25 cellular contexts compared by ENCODE assay signal in the genomic region with DNA sequence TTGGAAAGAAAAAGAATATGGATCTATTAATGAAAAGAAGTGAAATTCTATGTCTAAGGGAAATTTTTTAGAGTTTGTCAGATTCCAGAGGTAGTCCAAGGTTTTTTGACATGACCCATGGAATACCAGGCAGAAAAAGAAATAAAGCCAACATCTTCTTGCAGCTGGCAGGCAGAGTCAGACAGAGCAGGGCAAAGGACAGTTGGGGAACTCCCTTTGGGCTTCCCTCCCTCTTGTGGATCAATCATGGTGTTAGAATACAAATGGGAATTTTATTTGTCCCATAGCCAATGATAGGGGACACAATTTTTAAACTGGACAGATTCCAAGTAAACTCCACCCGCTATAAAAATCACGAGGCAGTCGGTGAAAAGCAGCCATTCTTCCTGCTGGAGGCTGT.
"Had no signal": no experiment of that assay in that cellular context is flagged by ENCODE, and none has a peak within 500 bp of the region (broad histone marks: within the 10 kb centered on the region; RNA-seq: fewer than 3 reads in every experiment).

No MANE protein-coding gene starts in this region.

- H3K36me3 ChIP-seq: suprapubic skin, transverse colon, upper lobe of right lung, uterus had no signal

- FAIRE-seq: colon, frontal cortex had no signal

- H3K9me3 Mint-ChIP-seq: immature natural killer cell; mesothelial cell of epicardium; naive thymus-derived CD8-positive, alpha-beta T cell; neural crest cell; stimulated activated naive CD8-positive, alpha-beta T cell treated with anti-CD3 and anti-CD28 coated beads, Interleukin-15, Interleukin-2, amounts not matched to agents 100 ng/mL and 50 ng/mL, for 24 hours had no signal

- H3K36me3 Mint-ChIP-seq: immature natural killer cell; mesothelial cell of epicardium; naive thymus-derived CD8-positive, alpha-beta T cell had no signal

- H3K27ac Mint-ChIP-seq: immature natural killer cell; mesothelial cell of epicardium; stimulated activated naive CD8-positive, alpha-beta T cell treated with anti-CD3 and anti-CD28 coated beads, Interleukin-15, Interleukin-2, amounts not matched to agents 100 ng/mL and 50 ng/mL, for 24 hours had no signal

- H3K27me3 Mint-ChIP-seq: naive thymus-derived CD8-positive, alpha-beta T cell; stimulated activated naive B cell treated with anti-CD40 and anti-IgM and Interleukin-4, amounts not matched to agents 10 μg/mL and 1 μg/mL and 100 μg/mL, for 72 hours; stimulated activated naive CD8-positive, alpha-beta T cell treated with anti-CD3 and anti-CD28 coated beads, Interleukin-15, Interleukin-2, amounts not matched to agents 100 ng/mL and 50 ng/mL, for 24 hours had no signal

- DNase-seq: cerebellar nuclear complex; dorsolateral prefrontal cortex; effector CD4-positive, alpha-beta T cell; hypothalamus; immature natural killer cell; islet precursor cell; kidney glomerular epithelial cell; mesenchymal stem cell; naive thymus-derived CD8-positive, alpha-beta T cell; nucleus accumbens; psoas muscle; right cardiac atrium; stimulated activated CD4-positive, alpha-beta T cell treated with anti-CD3 and anti-CD28 coated beads, Interleukin-15, amount 100 ng/mL, for 24 hours; stimulated activated CD4-positive, alpha-beta T cell treated with anti-CD3 and anti-CD28 coated beads, Interleukin-2, amount 100 ng/mL, for 48 hours; stimulated activated naive B cell treated with anti-CD40 and anti-IgM and Interleukin-4, amounts not matched to agents 10 μg/mL and 1 μg/mL and 100 μg/mL, for 72 hours; transverse colon; upper lobe of right lung; uterus had no signal

- H3K4me1 Mint-ChIP-seq: immature natural killer cell had no signal

- H3K9me3 ChIP-seq: psoas muscle, suprapubic skin, transverse colon, upper lobe of right lung, uterus had no signal

- H3K4me1 ChIP-seq: upper lobe of right lung, uterus had no signal

- H3K4me3 Mint-ChIP-seq: immature natural killer cell; mesothelial cell of epicardium; naive thymus-derived CD8-positive, alpha-beta T cell; neural crest cell; stimulated activated naive B cell treated with anti-CD40 and anti-IgM and Interleukin-4, amounts not matched to agents 10 μg/mL and 1 μg/mL and 100 μg/mL, for 72 hours; stimulated activated naive CD8-positive, alpha-beta T cell treated with anti-CD3 and anti-CD28 coated beads, Interleukin-15, Interleukin-2, amounts not matched to agents 100 ng/mL and 50 ng/mL, for 24 hours had no signal

- H3K27me3 ChIP-seq: dorsolateral prefrontal cortex, suprapubic skin, transverse colon, upper lobe of right lung, uterus had no signal

- H3K4me3 ChIP-seq: dorsolateral prefrontal cortex, psoas muscle, skin epidermis, suprapubic skin, transverse colon, upper lobe of right lung, uterus had no signal

- ATAC-seq: naive thymus-derived CD8-positive, alpha-beta T cell; psoas muscle; right cardiac atrium; stimulated activated naive B cell treated with anti-CD40 and anti-IgM and Interleukin-4, amounts not matched to agents 10 μg/mL and 1 μg/mL and 100 μg/mL, for 72 hours; upper lobe of right lung had no signal

- H3K27ac ChIP-seq: psoas muscle, skin epidermis, suprapubic skin, transverse colon, upper lobe of right lung, uterus had no signal
